Comparison of ENCODE assay signal across 15 cellular contexts in the genomic region with DNA sequence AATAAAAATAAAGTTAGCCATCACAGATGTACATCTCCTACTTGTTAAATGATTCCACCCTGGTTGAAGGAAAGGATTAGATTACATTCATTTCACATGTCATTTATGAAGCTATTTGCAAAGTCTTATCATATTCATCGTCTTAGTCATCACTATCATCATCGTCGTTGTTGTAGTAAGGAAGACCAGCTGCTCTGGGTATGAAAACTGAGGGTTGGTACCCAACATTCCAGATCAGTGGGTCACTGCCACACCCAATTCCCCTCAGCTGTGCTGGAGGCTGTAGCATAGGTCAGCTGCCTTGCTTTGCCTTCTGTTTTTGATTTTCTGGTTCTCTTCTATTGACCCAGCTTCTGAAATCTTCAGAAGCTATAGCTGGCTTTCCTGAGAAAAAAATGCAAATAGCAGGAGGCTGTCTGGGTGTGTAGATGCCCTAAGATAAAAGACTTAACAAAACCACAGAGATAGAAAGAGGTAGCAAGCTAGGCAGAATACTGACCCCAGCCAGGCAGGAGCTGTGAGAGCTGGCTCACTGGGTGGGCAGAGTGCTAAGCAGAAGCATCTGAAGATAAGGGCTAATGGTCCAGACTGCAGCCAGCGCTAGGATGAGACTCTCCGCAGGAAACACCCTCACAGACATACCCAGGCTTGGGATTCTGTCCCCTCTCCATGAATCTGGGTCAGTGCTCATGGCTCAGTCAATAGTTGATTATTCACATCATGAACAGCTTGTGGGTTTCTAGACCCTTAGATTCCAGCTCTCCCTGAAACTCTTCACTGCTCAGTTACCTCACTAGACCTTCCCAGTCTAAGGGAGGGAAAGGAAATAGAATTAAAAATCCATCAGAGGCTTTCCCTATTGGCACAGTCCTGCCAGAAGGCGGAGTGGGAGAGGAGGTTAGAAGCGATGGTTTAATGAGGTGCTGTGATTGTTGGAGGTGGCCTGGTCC. TPM values are rescaled to one million over a fixed set of nuclear protein-coding genes. Genes with fewer than 3 reads are reported as not detected.
A peak's percentile ranks its signal among the peaks of the same experiment; 100 is the strongest.
DNase-seq lines count a peak whose midpoint lies in the region; FAIRE-seq and TF ChIP-seq lines count a peak whose summit lies in the region.
"Had no signal": no experiment of that assay in that cellular context is flagged by ENCODE, and none has a peak within 500 bp of the region (broad histone marks: within the 10 kb centered on the region; RNA-seq: fewer than 3 reads in every experiment).

No MANE protein-coding gene starts in this region.

- H3K18ac ChIP-seq in H1 (ENCODE audit: extremely low read depth, low read length), result no peak overlapping the region

- H2BK20ac ChIP-seq in H1 (ENCODE audit: low read length), result no peak overlapping the region

- peaks cover 39% of the 10 kb centered on the region for H3F3A ChIP-seq in PC-9 (ENCODE audit: insufficient read depth, low read depth)

- H3K79me1 ChIP-seq in H1 (ENCODE audit: low read depth, low read length), result no peaks in the 10 kb centered on the region

- H3K9me3 Mint-ChIP-seq in Calu3 (ENCODE audit: low read depth, unreplicated experiment), result no peaks in the 10 kb centered on the region
- no peaks in the 10 kb centered on the region for H3K9me3 Mint-ChIP-seq in activated CD4-positive, alpha-beta T cell treated with anti-CD3 and anti-CD28 coated beads, Interleukin-2, amount 10 ng/mL, durations not matched to agents 24 days and 14 days
- H3K9me3 Mint-ChIP-seq: T-helper 1 cell treated with Interleukin-12 subunit alpha and Interleukin-12 subunit beta and Interleukin-4 antibody, amounts not matched to agents 30 μg/mL and 1 μg/mL, for 36 hours had no signal

- no peaks in the 10 kb centered on the region for H3K27me3 ChIP-seq in PC-9 (ENCODE audit: insufficient read depth, low read depth)
- H3K27me3 ChIP-seq in H1 (replicated peaks in 1 of 4; ENCODE audit: control insufficient read depth in 3 of 4, extremely low read depth in 1 of 4, insufficient read depth in 3 of 4, low read length in 3 of 4), result no peaks in the 10 kb centered on the region
- H3K27me3 ChIP-seq: adrenal gland, ovary had no signal

- BruUV-seq in Calu3 (replicated peaks; lab: Mats Ljungman, UMichigan) (no TSS peak), PC-9 (replicated peaks; lab: Mats Ljungman, UMichigan) (TSS peak; percentile 61)

- CTCF ChIA-PET in Calu3 (lab: Charles Lee) (interaction anchor here (0.6 to 1.3 kb wide), 7 partner anchors 21 to 451 kb away, joined by 3 to 12 read pairs (median 4); a partner anchor contains a TSS), PC-9 (lab: Charles Lee) (no interaction called here), H1 (lab: Charles Lee; ENCODE audit: partially characterized antibody) (interaction anchor here (0.6 to 2.5 kb wide), 7 partner anchors 12 to 149 kb away, joined by 3 to 18 read pairs (median 4); a partner anchor contains a TSS)

- H3K4me2 ChIP-seq in PC-9 (peak overlapping the region; percentile 47), H1 (ENCODE audit: insufficient read depth in 1 of 2, low read depth in 2 of 2, low read length in 2 of 2) (no peak overlapping the region)

- H3K36me3 ChIP-seq in PC-9 (ENCODE audit: low read depth) (no peaks in the 10 kb centered on the region), H1 (ENCODE audit: control insufficient read depth in 2 of 4, insufficient read depth in 4 of 4, low read length in 3 of 4) (no peaks in the 10 kb centered on the region)
- H3K36me3 ChIP-seq: adrenal gland, ovary had no signal

- no peaks in the 10 kb centered on the region for H3K79me2 ChIP-seq in PC-9 (ENCODE audit: low read depth)
- no peaks in the 10 kb centered on the region for H3K79me2 ChIP-seq in H1 (ENCODE audit: control insufficient read depth in 1 of 2, insufficient read depth in 2 of 2, low read length in 2 of 2)

- FAIRE-seq in H1 (lab: Jason Lieb, UNC), result no peak
- FAIRE-seq: GM18507 had no signal

- H3K14ac ChIP-seq in H1 (ENCODE audit: insufficient read length), result no peak overlapping the region

- H3K4ac ChIP-seq in H1 (replicated peaks; ENCODE audit: insufficient read length, low read depth, low read length), result no peak overlapping the region

- H3K4me3 ChIP-seq in PC-9 (no peak overlapping the region), H1 (ENCODE audit: extremely low read depth in 1 of 4, insufficient read depth in 2 of 4, low read depth in 3 of 4, low read length in 4 of 4) (no peak overlapping the region)
- H3K4me3 ChIP-seq: adrenal gland, ovary had no signal

- H3K9ac ChIP-seq in H1 (replicated peaks in 1 of 4; ENCODE audit: extremely low read depth in 1 of 4, low read depth in 3 of 4, low read length in 3 of 4), result no peak overlapping the region

- H4K20me1 ChIP-seq in PC-9 (ENCODE audit: insufficient read depth), result no peaks in the 10 kb centered on the region
- H4K20me1 ChIP-seq in H1 (replicated peaks in 1 of 2; ENCODE audit: control insufficient read depth in 1 of 2, insufficient read depth in 2 of 2, low read length in 2 of 2), result no peaks in the 10 kb centered on the region

- no peak overlapping the region for H3K23ac ChIP-seq in H1 (ENCODE audit: insufficient read length)

- DNase-seq in Calu3 (peak; percentile 65), PC-9 (peak; percentile 76 to 98), H1 (ENCODE audit: low read depth in 1 of 2, low spot score in 2 of 2) (no peak), non-pigmented ciliary epithelial cell (ENCODE audit: low read depth) (peak; percentile 90), NCI-H2081 (lab: John Stamatoyannopoulos, UW) (no peak), activated gamma-delta T cell (lab: John Stamatoyannopoulos, UW) (no peak)
- DNase-seq in stimulated activated CD4-positive, alpha-beta T cell treated with anti-CD3 and anti-CD28 coated beads, Interleukin-4, amount 100 ng/mL, for 4 hours, result no peak
- DNase-seq in activated CD4-positive, alpha-beta T cell treated with anti-CD3 and anti-CD28 coated beads, Interleukin-2, amount 10 ng/mL, durations not matched to agents 24 days and 14 days, result no peak
- DNase-seq: adrenal gland; left colon; NCI-H69; ovary; stimulated activated CD4-positive, alpha-beta T cell treated with anti-CD3 and anti-CD28 coated beads, Interleukin-4, amount 100 ng/mL, for 24 hours had no signal

- H3K27ac ChIP-seq in PC-9 (peak overlapping the region; percentile 63), H1 (ENCODE audit: low read depth, low read length) (no peak overlapping the region)
- H3K27ac ChIP-seq: adrenal gland, ovary had no signal

- TF ChIP-seq CTCF in Calu3 (IDR thresholded peaks at IDR 0.05; ENCODE audit: unreplicated experiment), result no peak
- TF ChIP-seq CTCF in PC-9 (conservative IDR thresholded peaks at IDR 0.05), result no peak
- TF ChIP-seq CTCF in H1 (IDR thresholded peaks at IDR 0.05; ENCODE audit: control extremely low read depth in 1 of 3, insufficient read depth in 1 of 3, low read depth in 1 of 3, low read length in 3 of 3), result no peak

- H3K27ac Mint-ChIP-seq in Calu3 (ENCODE audit: unreplicated experiment), result no peak overlapping the region
- no peak overlapping the region for H3K27ac Mint-ChIP-seq in activated CD4-positive, alpha-beta T cell treated with anti-CD3 and anti-CD28 coated beads, Interleukin-2, amount 10 ng/mL, durations not matched to agents 24 days and 14 days
- H3K27ac Mint-ChIP-seq: T-helper 1 cell treated with Interleukin-12 subunit alpha and Interleukin-12 subunit beta and Interleukin-4 antibody, amounts not matched to agents 30 μg/mL and 1 μg/mL, for 36 hours had no signal

- no peak overlapping the region for H2BK120ac ChIP-seq in H1 (replicated peaks; ENCODE audit: low read depth, low read length)

- intact Hi-C loops in Calu3 (cut with micrococcal nuclease; ENCODE audit: unreplicated experiment), result no loop called here
- intact Hi-C loops in PC-9 (cut with micrococcal nuclease; ENCODE audit: unreplicated experiment), result loop anchor here (1.0 kb wide), 2 partner anchors 12 to 62 kb away; no protein-coding TSS in a partner anchor
- intact Hi-C loops in activated CD4-positive, alpha-beta T cell treated with anti-CD3 and anti-CD28 coated beads, Interleukin-2, amount 10 ng/mL, durations not matched to agents 24 days and 14 days (cut with micrococcal nuclease), result no loop called here

- TF ChIP-seq RAD21 in H1 (IDR thresholded peaks at IDR 0.05 in 1 of 2, conservative IDR thresholded peaks at IDR 0.05 in 1 of 2; ENCODE audit: low read depth in 2 of 2, low read length in 2 of 2), result no peak

- H3K56ac ChIP-seq in H1 (replicated peaks; ENCODE audit: insufficient read length, low read depth, low read length), result no peak overlapping the region

- peaks cover 31% of the 10 kb centered on the region for H3K4me1 Mint-ChIP-seq in Calu3 (ENCODE audit: low read depth, unreplicated experiment)
- H3K4me1 Mint-ChIP-seq in activated CD4-positive, alpha-beta T cell treated with anti-CD3 and anti-CD28 coated beads, Interleukin-2, amount 10 ng/mL, durations not matched to agents 24 days and 14 days, result no peaks in the 10 kb centered on the region

- H3K23me2 ChIP-seq in H1 (ENCODE audit: low read depth, low read length), result no peaks in the 10 kb centered on the region

- H4K8ac ChIP-seq in H1 (ENCODE audit: extremely low read depth, insufficient read depth, low read length), result no peak overlapping the region

- H3K36me3 Mint-ChIP-seq in Calu3 (ENCODE audit: insufficient read depth, unreplicated experiment), result peaks cover 4% of the 10 kb centered on the region
- no peaks in the 10 kb centered on the region for H3K36me3 Mint-ChIP-seq in activated CD4-positive, alpha-beta T cell treated with anti-CD3 and anti-CD28 coated beads, Interleukin-2, amount 10 ng/mL, durations not matched to agents 24 days and 14 days (ENCODE audit: low read depth)

- no peaks in the 10 kb centered on the region for H3K9me2 ChIP-seq in PC-9 (ENCODE audit: insufficient read depth)

- POLR2A ChIA-PET in PC-9 (lab: Charles Lee; ENCODE audit: unreplicated experiment) (interaction anchor here (0.6 kb wide), 3 partner anchors 21 to 933 kb away, joined by 3 to 4 read pairs (median 3); a partner anchor contains a TSS), H1 (lab: Charles Lee; ENCODE audit: partially characterized antibody) (interaction anchor here (1.5 kb wide), 1 partner anchor 8 kb away, joined by 3 read pairs; no protein-coding TSS in a partner anchor)

- H2BK5ac ChIP-seq in H1 (ENCODE audit: low read depth, low read length), result no peak overlapping the region

- H3K4me1 ChIP-seq in PC-9 (replicated peaks; ENCODE audit: insufficient read depth), result peaks cover 52% of the 10 kb centered on the region
- peaks cover 0 to 3% (median 0%) of the 10 kb centered on the region in 4 experiments; a peak in 2 of 7 replicates for H3K4me1 ChIP-seq in H1 (replicated peaks in 1 of 4; ENCODE audit: control insufficient read depth in 3 of 4, insufficient read depth in 4 of 4, low read length in 3 of 4)

- H3K27me3 Mint-ChIP-seq in Calu3 (ENCODE audit: unreplicated experiment), result no peaks in the 10 kb centered on the region
- no peaks in the 10 kb centered on the region for H3K27me3 Mint-ChIP-seq in activated CD4-positive, alpha-beta T cell treated with anti-CD3 and anti-CD28 coated beads, Interleukin-2, amount 10 ng/mL, durations not matched to agents 24 days and 14 days

- no peak overlapping the region for H4K91ac ChIP-seq in H1 (replicated peaks; ENCODE audit: insufficient read length, low read length)

- H2BK15ac ChIP-seq in H1 (ENCODE audit: low read length), result peak overlapping the region; percentile 51; the same call in 1 of the 2 replicates

- H2AK5ac ChIP-seq in H1 (ENCODE audit: low read depth, low read length), result no peak overlapping the region; the same call in 1 of the 2 replicates

- no peak overlapping the region for H3K4me3 Mint-ChIP-seq in Calu3 (ENCODE audit: low read depth, unreplicated experiment)
- no peak overlapping the region for H3K4me3 Mint-ChIP-seq in activated CD4-positive, alpha-beta T cell treated with anti-CD3 and anti-CD28 coated beads, Interleukin-2, amount 10 ng/mL, durations not matched to agents 24 days and 14 days
- H3K4me3 Mint-ChIP-seq: T-helper 1 cell treated with Interleukin-12 subunit alpha and Interleukin-12 subunit beta and Interleukin-4 antibody, amounts not matched to agents 30 μg/mL and 1 μg/mL, for 36 hours had no signal

- no peak overlapping the region for H4K5ac ChIP-seq in H1 (ENCODE audit: insufficient read length, low read depth, low read length)

- H3K9me3 ChIP-seq in PC-9 (ENCODE audit: insufficient read depth, low read depth) (no peaks in the 10 kb centered on the region), H1 (ENCODE audit: insufficient read depth in 2 of 2, low read depth in 1 of 2, low read length in 1 of 2) (0 out of 4 replicates have a peak, but pooled peaks cover 0 to 4% of the 10 kb centered on the region in 2 experiments)
- H3K9me3 ChIP-seq: adrenal gland, ovary had no signal

- no peak overlapping the region for H2BK12ac ChIP-seq in H1 (ENCODE audit: low read depth, low read length)

- no peak for TF ChIP-seq POLR2A in H1 (IDR thresholded peaks at IDR 0.05; ENCODE audit: control extremely low read depth in 1 of 2, low read depth in 2 of 2, low read length in 2 of 2)

- WGBS in H1 (ENCODE audit: extremely low coverage in 1 of 2, insufficient coverage in 1 of 2, insufficient read length in 1 of 2, insufficient replicate concordance in 2 of 2, low coverage in 1 of 2, low lambda C conversion rate in 2 of 2, missing lambda C conversion rate in 1 of 2), 2 experiments, result 90% methylated on average over 7 of the region's 7 CpGs; no CpG with 5 or more reads in 1 of the 2 experiments

- no peak overlapping the region for H2AFZ ChIP-seq in PC-9
- H2AFZ ChIP-seq in H1 (ENCODE audit: low read length), result peak overlapping the region; percentile 48; the same call in 1 of the 2 replicates

- TF ChIP-seq EP300 in H1 (IDR thresholded peaks at IDR 0.05; ENCODE audit: borderline replicate concordance in 1 of 2, low read depth in 2 of 2, low read length in 2 of 2), result no peak

RNA-seq across cellular contexts. Expression of a gene that starts 21.2 kb away (rescaled TPM):
- total RNA-seq in Calu3 (2022) (0.05 and 0.12 TPM in 2 replicates), PC-9 (2021) (3.1 and 5.8 TPM in 2 replicates)
- 2.6 and 4.4 TPM in 2 replicates for total RNA-seq in H1 (2021; fragmentation: NEBNext Ultra II Directional; extraction: Animal tissue kit (Norgen Biotek cat#: 25700))
- 2.1 and 5.2 TPM in 2 replicates for polyA plus RNA-seq in H1 (2011; rRNA removed)
- 4.4 TPM for polyA plus RNA-seq in H1 (2011; cell fraction: cytosol; rRNA removed)
- polyA plus RNA-seq in H1 (2011; cell fraction: nucleus; rRNA removed), result 6.9 TPM
- polyA plus RNA-seq in H1 (2012, experiment 1 of 2), result 2.7 to 5.1 TPM (median 4.1 TPM) in 4 replicates
- polyA plus RNA-seq in H1 (2012, experiment 2 of 2), result 0.80 TPM
- polyA plus RNA-seq in H1 (2013, experiment 1 of 2), result 4.2 TPM
- 4.2 TPM for polyA plus RNA-seq in H1 (2013, experiment 2 of 2)
- 9.2 and 13.7 TPM in 2 replicates for polyA minus RNA-seq in H1 (2011; rRNA and poly(A)+ RNA removed)
- 1.6 TPM for polyA minus RNA-seq in H1 (2011; cell fraction: cytosol; rRNA and poly(A)+ RNA removed)
- 1.7 TPM for polyA minus RNA-seq in H1 (2011; cell fraction: nucleus; rRNA and poly(A)+ RNA removed)
- not detected in 2 replicates for total RNA-seq in activated CD4-positive, alpha-beta T cell treated with anti-CD3 and anti-CD28 coated beads, Interleukin-2, amount 10 ng/mL, durations not matched to agents 24 days and 14 days

Comparison
In these comparisons a context has a peak if more than half of its experiments do, and no peak if none do; other contexts are left out.
1. DNase-seq: peak in Calu3 (single experiment), PC-9 (2 of 2) and non-pigmented ciliary epithelial cell (single experiment); none in H1 (0 of 2), stimulated activated CD4-positive, alpha-beta T cell treated with anti-CD3 and anti-CD28 coated beads, Interleukin-4, amount 100 ng/mL, for 4 hours (0 of 2), NCI-H2081 (0 of 2), activated CD4-positive, alpha-beta T cell treated with anti-CD3 and anti-CD28 coated beads, Interleukin-2, amount 10 ng/mL, durations not matched to agents 24 days and 14 days (single experiment) and activated gamma-delta T cell (single experiment).